ENCODE assay signal across 1 cellular context in genomic region chr2:65059071-65059470, GRCh38.
TF ChIP-seq lines count a peak whose summit lies in the region.

No MANE protein-coding gene starts in this region.

TF ChIP-seq in endothelial cell of umbilical vein, 7 proteins besides CTCF, POLR2A, EP300 and RAD21:
- TF ChIP-seq EZH2 (IDR thresholded peaks at IDR 0.05; ENCODE audit: borderline replicate concordance, low read depth, low read length, severe bottlenecking) = no peak
- peak; percentile 32 for TF ChIP-seq POLR2AphosphoS5 (IDR thresholded peaks at IDR 0.05; ENCODE audit: insufficient read depth, low read depth, low read length)
- TF ChIP-seq FOS (IDR thresholded peaks at IDR 0.05; ENCODE audit: borderline replicate concordance, insufficient read depth, low read length) = no peak
- TF ChIP-seq GATA2 (IDR thresholded peaks at IDR 0.05; ENCODE audit: insufficient read depth, insufficient read length, low read depth, low read length) = no peak
- TF ChIP-seq JUN (IDR thresholded peaks at IDR 0.05; ENCODE audit: borderline replicate concordance, insufficient read depth, insufficient read length, low read depth) = peak; percentile 25
- no peak for TF ChIP-seq MYC (IDR thresholded peaks at IDR 0.05; ENCODE audit: low read depth, low read length)
- TF ChIP-seq, protein P1, sequence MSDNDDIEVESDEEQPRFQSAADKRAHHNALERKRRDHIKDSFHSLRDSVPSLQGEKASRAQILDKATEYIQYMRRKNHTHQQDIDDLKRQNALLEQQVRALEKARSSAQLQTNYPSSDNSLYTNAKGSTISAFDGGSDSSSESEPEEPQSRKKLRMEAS (IDR thresholded peaks at IDR 0.05; ENCODE audit: insufficient read depth, insufficient read length) = no peak
TF ChIP-seq in endothelial cell of umbilical vein: peak in this region for 2.
